ENCODE assay signal across 32 cellular contexts in the genomic region with DNA sequence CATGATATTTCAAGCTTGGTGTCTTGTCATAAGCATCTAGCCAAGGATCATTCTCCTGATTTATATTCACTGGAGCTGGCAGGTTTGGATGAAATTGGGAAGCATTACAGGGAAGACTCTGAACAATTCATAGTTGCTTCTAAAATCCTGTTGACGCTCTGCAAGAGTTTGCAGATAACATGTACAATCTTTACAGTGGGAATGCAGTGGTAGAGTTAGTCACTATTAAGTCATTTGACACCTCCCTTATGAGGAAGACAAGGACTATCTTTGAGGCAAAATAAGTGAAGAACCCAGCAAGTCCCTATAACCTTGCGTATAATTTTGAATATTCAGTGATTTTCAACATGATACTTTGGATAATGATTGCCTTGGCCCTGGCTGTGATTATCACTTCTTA. TPM values are rescaled to one million over a fixed set of nuclear protein-coding genes. Genes with fewer than 3 reads are reported as not detected.
"Had no signal": no experiment of that assay in that cellular context is flagged by ENCODE, and none has a peak within 500 bp of the region (broad histone marks: within the 10 kb centered on the region; RNA-seq: fewer than 3 reads in every experiment).

No MANE protein-coding gene starts in this region.

- DNase-seq: activated B cell treated with CpG ODN at 0.5 μM for 24 hours; activated CD4-positive, alpha-beta T cell treated with anti-CD3 and anti-CD28 coated beads, Interleukin-2, amount 50 U/mL, for 1 hour; activated CD8-positive, alpha-beta T cell treated with anti-CD3 and anti-CD28 coated beads for 36 hours; activated gamma-delta T cell treated with Interleukin-2 at 50 U/mL for 16 hours; activated naive CD4-positive, alpha-beta T cell treated with anti-CD3 and anti-CD28 coated beads, Interleukin-2, amount 50 U/mL, for 16 hours; activated T-cell treated with anti-CD3 and anti-CD28 coated beads, Interleukin-2, amount 50 U/mL, for 4 hours; amniotic stem cell; dermis blood vessel endothelial cell; effector CD8-positive, alpha-beta T cell; gastrocnemius medialis; glutamatergic neuron; left cardiac atrium; left ventricle myocardium superior; naive B cell; nephron progenitor cell; ovary; right lobe of liver; stimulated activated CD4-positive, alpha-beta T cell treated with anti-CD3 and anti-CD28 coated beads, Interleukin-12 subunit alpha, Interleukin-12 subunit beta, amount 100 ng/mL, for 4 hours; stimulated activated CD4-positive, alpha-beta T cell treated with anti-CD3 and anti-CD28 coated beads, Interleukin-4, amount 100 ng/mL, for 24 hours; T-helper 2 cell had no signal

- H3K4me3 ChIP-seq: gastrocnemius medialis, hepatocyte, ovary, right lobe of liver, skin epidermis, upper lobe of left lung, vagina had no signal

- H3K36me3 ChIP-seq: gastrocnemius medialis, ovary, right lobe of liver, upper lobe of left lung, vagina had no signal

- H3K27me3 ChIP-seq: gastrocnemius medialis, hepatocyte, ovary, right lobe of liver, upper lobe of left lung, vagina had no signal

- H3K4me2 ChIP-seq: hepatocyte had no signal

- H3K4me3 Mint-ChIP-seq: activated B cell treated with CpG ODN at 0.5 μM for 24 hours; activated CD8-positive, alpha-beta T cell treated with anti-CD3 and anti-CD28 coated beads for 36 hours; activated T-cell treated with anti-CD3 and anti-CD28 coated beads, Interleukin-2, amount 50 U/mL, for 4 hours; activated T-helper 17 cell treated with anti-CD3 and anti-CD28 coated beads, Interleukin-2, amount 50 U/mL, for 72 hours; naive B cell; nephron progenitor cell; stimulated activated effector memory CD8-positive, alpha-beta T cell treated with anti-CD3 and anti-CD28 coated beads, Interleukin-12 subunit alpha, Interleukin-12 subunit beta, amount 100 ng/mL, for 72 hours; stimulated activated naive CD8-positive, alpha-beta T cell treated with anti-CD3 and anti-CD28 coated beads, Interleukin-15, Interleukin-2, amounts not matched to agents 100 ng/mL and 50 ng/mL, for 24 hours had no signal

- H3K27me3 Mint-ChIP-seq: activated B cell treated with CpG ODN at 0.5 μM for 24 hours; activated CD8-positive, alpha-beta T cell treated with anti-CD3 and anti-CD28 coated beads for 36 hours; activated T-helper 17 cell treated with anti-CD3 and anti-CD28 coated beads, Interleukin-2, amount 50 U/mL, for 72 hours; naive B cell; progenitor cell of endocrine pancreas; stimulated activated naive CD8-positive, alpha-beta T cell treated with anti-CD3 and anti-CD28 coated beads, Interleukin-15, Interleukin-2, amounts not matched to agents 100 ng/mL and 50 ng/mL, for 24 hours had no signal

- H3K79me2 ChIP-seq: hepatocyte had no signal

- ATAC-seq: activated CD8-positive, alpha-beta T cell treated with anti-CD3 and anti-CD28 coated beads for 36 hours; activated T-cell treated with anti-CD3 and anti-CD28 coated beads, Interleukin-2, amount 50 U/mL, for 4 hours; activated T-helper 17 cell treated with anti-CD3 and anti-CD28 coated beads, Interleukin-2, amount 50 U/mL, for 72 hours; gastrocnemius medialis; left cardiac atrium; left ventricle myocardium superior; right lobe of liver; stimulated activated effector memory CD8-positive, alpha-beta T cell treated with anti-CD3 and anti-CD28 coated beads, Interleukin-12 subunit alpha, Interleukin-12 subunit beta, amount 100 ng/mL, for 72 hours had no signal

- H3K9me3 ChIP-seq: gastrocnemius medialis, ovary, right lobe of liver, upper lobe of left lung, vagina had no signal

- H3K27ac Mint-ChIP-seq: activated B cell treated with CpG ODN at 0.5 μM for 24 hours; activated CD8-positive, alpha-beta T cell treated with anti-CD3 and anti-CD28 coated beads for 36 hours; activated T-helper 17 cell treated with anti-CD3 and anti-CD28 coated beads, Interleukin-2, amount 50 U/mL, for 72 hours; naive B cell; nephron progenitor cell; progenitor cell of endocrine pancreas; stimulated activated effector memory CD8-positive, alpha-beta T cell treated with anti-CD3 and anti-CD28 coated beads, Interleukin-12 subunit alpha, Interleukin-12 subunit beta, amount 100 ng/mL, for 72 hours; stimulated activated naive CD8-positive, alpha-beta T cell treated with anti-CD3 and anti-CD28 coated beads, Interleukin-15, Interleukin-2, amounts not matched to agents 100 ng/mL and 50 ng/mL, for 24 hours had no signal

- H3K27ac ChIP-seq: gastrocnemius medialis, hepatocyte, ovary, right lobe of liver, skin epidermis, upper lobe of left lung, vagina had no signal

- H2AFZ ChIP-seq: hepatocyte had no signal

- H3K4me1 ChIP-seq: gastrocnemius medialis, right lobe of liver, upper lobe of left lung, vagina had no signal

- H3K36me3 Mint-ChIP-seq: naive B cell; stimulated activated effector memory CD8-positive, alpha-beta T cell treated with anti-CD3 and anti-CD28 coated beads, Interleukin-12 subunit alpha, Interleukin-12 subunit beta, amount 100 ng/mL, for 72 hours had no signal

- FAIRE-seq: astrocyte, colon, endometrium had no signal

- H3K9me3 Mint-ChIP-seq: activated B cell treated with CpG ODN at 0.5 μM for 24 hours; activated CD8-positive, alpha-beta T cell treated with anti-CD3 and anti-CD28 coated beads for 36 hours; activated T-cell treated with anti-CD3 and anti-CD28 coated beads, Interleukin-2, amount 50 U/mL, for 4 hours; activated T-helper 17 cell treated with anti-CD3 and anti-CD28 coated beads, Interleukin-2, amount 50 U/mL, for 72 hours; naive B cell; nephron progenitor cell; stimulated activated effector memory CD8-positive, alpha-beta T cell treated with anti-CD3 and anti-CD28 coated beads, Interleukin-12 subunit alpha, Interleukin-12 subunit beta, amount 100 ng/mL, for 72 hours; stimulated activated naive CD8-positive, alpha-beta T cell treated with anti-CD3 and anti-CD28 coated beads, Interleukin-15, Interleukin-2, amounts not matched to agents 100 ng/mL and 50 ng/mL, for 24 hours had no signal

- H3K4me1 Mint-ChIP-seq: activated B cell treated with CpG ODN at 0.5 μM for 24 hours; activated T-helper 17 cell treated with anti-CD3 and anti-CD28 coated beads, Interleukin-2, amount 50 U/mL, for 72 hours; naive B cell; stimulated activated effector memory CD8-positive, alpha-beta T cell treated with anti-CD3 and anti-CD28 coated beads, Interleukin-12 subunit alpha, Interleukin-12 subunit beta, amount 100 ng/mL, for 72 hours had no signal

RNA-seq across cellular contexts. Expression of a gene that starts 45.3 kb away (rescaled TPM):
- total RNA-seq: activated B cell treated with CpG ODN at 0.5 μM for 24 hours; activated CD8-positive, alpha-beta T cell treated with anti-CD3 and anti-CD28 coated beads for 36 hours; activated T-cell treated with anti-CD3 and anti-CD28 coated beads, Interleukin-2, amount 50 U/mL, for 4 hours; astrocyte; lung microvascular endothelial cell; progenitor cell of endocrine pancreas; vagina had no signal
- polyA plus RNA-seq: hepatocyte had no signal
